4 cellular contexts compared by ENCODE assay signal in genomic region chr13:27847669-27848068, GRCh38. TPM values are rescaled to one million over a fixed set of nuclear protein-coding genes. Genes with fewer than 3 reads are reported as not detected.
"Had no signal": no experiment of that assay in that cellular context is flagged by ENCODE, and none has a peak within 500 bp of the region (broad histone marks: within the 10 kb centered on the region; RNA-seq: fewer than 3 reads in every experiment).

No MANE protein-coding gene starts in this region.

- H3K4me3 ChIP-seq: GM12878 had no signal

- DNase-seq: GDM1, GF-D8 had no signal

RNA-seq across cellular contexts. Expression of gene GSX1, which starts 55.4 kb away (rescaled TPM):
- total RNA-seq: G401, GM12878 had no signal
